ENCODE assay signal across 8 cellular contexts in genomic region chr16:85553436-85554113, GRCh38. TPM values are rescaled to one million over a fixed set of nuclear protein-coding genes. Genes with fewer than 3 reads are reported as not detected.
DNase-seq lines count a peak whose midpoint lies in the region; ATAC-seq and TF ChIP-seq lines count a peak whose summit lies in the region.

No MANE protein-coding gene starts in this region.

- H3K4me3 ChIP-seq in osteoblast (ENCODE audit: insufficient read depth, low read length), result peak overlapping the region; percentile 90

- H4K20me1 ChIP-seq in osteoblast (ENCODE audit: insufficient read depth, low read length), result peaks cover 17% of the 10 kb centered on the region

- peak overlapping the region; percentile 100 for H3K4me2 ChIP-seq in osteoblast (ENCODE audit: insufficient read depth, low read length)

- peaks cover 35% of the 10 kb centered on the region for H3K4me1 ChIP-seq in osteoblast (ENCODE audit: insufficient read depth, low read length)

- H3K36me3 ChIP-seq in osteoblast (ENCODE audit: insufficient read depth, low read length), result no peaks in the 10 kb centered on the region

- no peaks in the 10 kb centered on the region for H3K9me3 ChIP-seq in osteoblast (ENCODE audit: low read depth, low read length)

- DNase-seq in Ammon's horn (ENCODE audit: low spot score) (peak; percentile 35), NOMO-1 (lab: John Stamatoyannopoulos, UW; ENCODE audit: unreplicated experiment in 2 of 2) (peak; percentile 87 to 91), foreskin melanocyte (peak; percentile 59), osteoblast (ENCODE audit: insufficient read length, low spot score, missing footprints) (peak; percentile 98), dermis blood vessel endothelial cell (no peak)
- peak; percentile 74 for DNase-seq in activated effector memory CD4-positive, alpha-beta T cell treated with anti-CD3 and anti-CD28 coated beads, Interleukin-2, amount 50 U/mL, for 16 hours

- H2AFZ ChIP-seq in osteoblast (ENCODE audit: low read length), result no peak overlapping the region

- H3K27me3 ChIP-seq in osteoblast (ENCODE audit: insufficient read depth, low read length), result no peaks in the 10 kb centered on the region

- peaks cover 30% of the 10 kb centered on the region for H3K79me2 ChIP-seq in osteoblast (ENCODE audit: insufficient read depth, low read length)

- no peak for TF ChIP-seq CTCF in osteoblast (IDR thresholded peaks at IDR 0.05; ENCODE audit: extremely low read depth, low read depth, low read length)

- H3K27ac ChIP-seq in osteoblast (ENCODE audit: low read depth, low read length), result peak overlapping the region; percentile 83

- peak; percentile 3 for ATAC-seq in HG03108 (IDR thresholded peaks at IDR 0.05; ENCODE audit: unreplicated experiment)

- TF ChIP-seq POLR2A in GM18526 (IDR thresholded peaks at IDR 0.05; ENCODE audit: extremely low read depth, insufficient read length), result peak; percentile 54

RNA-seq across cellular contexts. Expression of gene GSE1, which starts 59.5 kb away (rescaled TPM):
- total RNA-seq in osteoblast, result 49.6 and 55.7 TPM in 2 replicates
- 27.5 and 28.8 TPM in 2 replicates for total RNA-seq in dermis blood vessel endothelial cell
